Comparison of ENCODE assay signal across 40 cellular contexts in genomic region chr7:17998692-17999091, GRCh38. TPM values are rescaled to one million over a fixed set of nuclear protein-coding genes. Genes with fewer than 3 reads are reported as not detected.
"Had no signal": no experiment of that assay in that cellular context is flagged by ENCODE, and none has a peak within 500 bp of the region (broad histone marks: within the 10 kb centered on the region; RNA-seq: fewer than 3 reads in every experiment).

No MANE protein-coding gene starts in this region.

- H3K9me3 ChIP-seq: ascending aorta had no signal

- H3K36me3 Mint-ChIP-seq: activated CD8-positive, alpha-beta memory T cell treated with anti-CD3 and anti-CD28 coated beads, Interleukin-2, amount 10 ng/mL, durations not matched to agents 7 days and 5 days; activated naive CD4-positive, alpha-beta T cell treated with anti-CD3 and anti-CD28 coated beads, Interleukin-2, amount 10 ng/mL, durations not matched to agents 7 days and 5 days; activated naive CD4-positive, alpha-beta T cell treated with anti-CD3 and anti-CD28 coated beads, Interleukin-2, amount 50 U/mL, for 24 hours; activated naive CD8-positive, alpha-beta T cell; activated naive CD8-positive, alpha-beta T cell treated with anti-CD3 and anti-CD28 coated beads, Interleukin-2, amount 10 ng/mL, durations not matched to agents 7 days and 5 days; brain had no signal

- H3K27me3 Mint-ChIP-seq: activated CD4-positive, alpha-beta T cell treated with anti-CD3 and anti-CD28 coated beads for 36 hours; activated CD4-positive, alpha-beta T cell treated with anti-CD3 and anti-CD28 coated beads, Interleukin-2, amount 10 ng/mL, durations not matched to agents 7 days and 5 days; brain; central memory CD8-positive, alpha-beta T cell had no signal

- H3K36me3 ChIP-seq: ascending aorta, cardiac muscle cell had no signal

- H3K27ac Mint-ChIP-seq: activated CD4-positive, alpha-beta memory T cell treated with anti-CD3 and anti-CD28 coated beads, Interleukin-2, amount 10 ng/mL, durations not matched to agents 7 days and 5 days; activated CD4-positive, alpha-beta T cell treated with anti-CD3 and anti-CD28 coated beads for 36 hours; activated CD4-positive, alpha-beta T cell treated with anti-CD3 and anti-CD28 coated beads, Interleukin-2, amount 10 ng/mL, durations not matched to agents 7 days and 5 days; activated CD8-positive, alpha-beta memory T cell treated with anti-CD3 and anti-CD28 coated beads, Interleukin-2, amount 10 ng/mL, durations not matched to agents 7 days and 5 days; activated CD8-positive, alpha-beta T cell treated with anti-CD3 and anti-CD28 coated beads, Interleukin-2, amount 10 ng/mL, durations not matched to agents 7 days and 5 days; activated naive CD4-positive, alpha-beta T cell treated with anti-CD3 and anti-CD28 coated beads, Interleukin-2, amount 10 ng/mL, durations not matched to agents 7 days and 5 days; activated naive CD4-positive, alpha-beta T cell treated with anti-CD3 and anti-CD28 coated beads, Interleukin-2, amount 50 U/mL, for 24 hours; activated naive CD8-positive, alpha-beta T cell; activated naive CD8-positive, alpha-beta T cell treated with anti-CD3 and anti-CD28 coated beads, Interleukin-2, amount 10 ng/mL, durations not matched to agents 7 days and 5 days; activated naive CD8-positive, alpha-beta T cell treated with anti-CD3 and anti-CD28 coated beads, Interleukin-2, amount 50 U/mL, for 24 hours; activated T-cell treated with anti-CD3 and anti-CD28 coated beads, Interleukin-2, amount 50 U/mL, for 24 hours; activated T-helper 2 cell treated with anti-CD3 and anti-CD28 coated beads, Interferon-gamma antibody, Interleukin-2, Interleukin-4, amounts not matched to agents 10 μg/mL and 5 μg/mL and 100 μg/mL, durations not matched to agents 14 hours and 24 hours and 36 hours; brain; T-helper 1 cell treated with Interleukin-12 subunit alpha and Interleukin-12 subunit beta and Interleukin-4 antibody, amounts not matched to agents 30 μg/mL and 1 μg/mL, for 36 hours; T-helper 2 cell treated with Interferon-gamma antibody and Interleukin-4, amounts not matched to agents 5 μg/mL and 100 μg/mL, for 36 hours had no signal

- DNase-seq: activated CD4-positive, alpha-beta memory T cell treated with anti-CD3 and anti-CD28 coated beads, Interleukin-2, amount 10 ng/mL, durations not matched to agents 7 days and 5 days; activated CD4-positive, alpha-beta T cell treated with anti-CD3 and anti-CD28 coated beads for 1 hour; activated CD4-positive, alpha-beta T cell treated with anti-CD3 and anti-CD28 coated beads for 36 hours; activated CD4-positive, alpha-beta T cell treated with anti-CD3 and anti-CD28 coated beads for 48 hours; activated CD4-positive, alpha-beta T cell treated with anti-CD3 and anti-CD28 coated beads, Interleukin-2, amount 10 ng/mL, durations not matched to agents 7 days and 5 days; activated CD4-positive, alpha-beta T cell treated with anti-CD3 and anti-CD28 coated beads, Interleukin-2, amount 50 U/mL, for 48 hours; activated CD4-positive, CD25-positive, alpha-beta regulatory T cell; activated CD8-positive, alpha-beta memory T cell treated with anti-CD3 and anti-CD28 coated beads for 24 hours; activated CD8-positive, alpha-beta memory T cell treated with anti-CD3 and anti-CD28 coated beads, Interleukin-2, amount 10 ng/mL, durations not matched to agents 7 days and 5 days; activated CD8-positive, alpha-beta memory T cell treated with anti-CD3 and anti-CD28 coated beads, Interleukin-2, amount 50 U/mL, for 48 hours; activated CD8-positive, alpha-beta T cell treated with anti-CD3 and anti-CD28 coated beads, Interleukin-2, amount 10 ng/mL, durations not matched to agents 7 days and 5 days; activated effector memory CD4-positive, alpha-beta T cell treated with Interleukin-2 at 50 U/mL for 16 hours; activated gamma-delta T cell; activated naive CD4-positive, alpha-beta T cell treated with anti-CD3 and anti-CD28 coated beads, Interleukin-2, amount 10 ng/mL, durations not matched to agents 7 days and 5 days; activated naive CD4-positive, alpha-beta T cell treated with Interleukin-2 at 50 U/mL for 16 hours; activated naive CD8-positive, alpha-beta T cell treated with anti-CD3 and anti-CD28 coated beads, Interleukin-2, amount 10 ng/mL, durations not matched to agents 7 days and 5 days; activated naive CD8-positive, alpha-beta T cell treated with anti-CD3 and anti-CD28 coated beads, Interleukin-2, amount 50 U/mL, for 24 hours; activated T-cell treated with anti-CD3 and anti-CD28 coated beads, Interleukin-2, amount 50 U/mL, for 24 hours; activated T-cell treated with anti-CD3 and anti-CD28 coated beads, Interleukin-2, amount 50 U/mL, for 48 hours; amygdala; anterior cingulate cortex; caudate nucleus; cerebellar nuclear complex; T-helper 2 cell; T-helper 9 cell had no signal

- H3K27me3 ChIP-seq: ascending aorta, cardiac muscle cell had no signal

- H3K4me3 Mint-ChIP-seq: activated CD4-positive, alpha-beta memory T cell treated with anti-CD3 and anti-CD28 coated beads, Interleukin-2, amount 10 ng/mL, durations not matched to agents 7 days and 5 days; activated CD4-positive, alpha-beta T cell treated with anti-CD3 and anti-CD28 coated beads for 36 hours; activated CD4-positive, alpha-beta T cell treated with anti-CD3 and anti-CD28 coated beads, Interleukin-2, amount 10 ng/mL, durations not matched to agents 7 days and 5 days; activated CD8-positive, alpha-beta memory T cell treated with anti-CD3 and anti-CD28 coated beads, Interleukin-2, amount 10 ng/mL, durations not matched to agents 7 days and 5 days; activated CD8-positive, alpha-beta T cell treated with anti-CD3 and anti-CD28 coated beads, Interleukin-2, amount 10 ng/mL, durations not matched to agents 7 days and 5 days; activated naive CD4-positive, alpha-beta T cell treated with anti-CD3 and anti-CD28 coated beads, Interleukin-2, amount 10 ng/mL, durations not matched to agents 7 days and 5 days; activated naive CD4-positive, alpha-beta T cell treated with anti-CD3 and anti-CD28 coated beads, Interleukin-2, amount 50 U/mL, for 24 hours; activated naive CD8-positive, alpha-beta T cell; activated naive CD8-positive, alpha-beta T cell treated with anti-CD3 and anti-CD28 coated beads, Interleukin-2, amount 10 ng/mL, durations not matched to agents 7 days and 5 days; activated naive CD8-positive, alpha-beta T cell treated with anti-CD3 and anti-CD28 coated beads, Interleukin-2, amount 50 U/mL, for 24 hours; activated T-cell treated with anti-CD3 and anti-CD28 coated beads, Interleukin-2, amount 50 U/mL, for 24 hours; brain; central memory CD8-positive, alpha-beta T cell; T-helper 1 cell treated with Interleukin-12 subunit alpha and Interleukin-12 subunit beta and Interleukin-4 antibody, amounts not matched to agents 30 μg/mL and 1 μg/mL, for 36 hours; T-helper 2 cell treated with Interferon-gamma antibody and Interleukin-4, amounts not matched to agents 5 μg/mL and 100 μg/mL, for 36 hours had no signal

- H3K4me1 Mint-ChIP-seq: activated CD4-positive, alpha-beta T cell treated with anti-CD3 and anti-CD28 coated beads, Interleukin-2, amount 10 ng/mL, durations not matched to agents 7 days and 5 days; activated naive CD4-positive, alpha-beta T cell treated with anti-CD3 and anti-CD28 coated beads, Interleukin-2, amount 10 ng/mL, durations not matched to agents 7 days and 5 days; activated naive CD4-positive, alpha-beta T cell treated with anti-CD3 and anti-CD28 coated beads, Interleukin-2, amount 50 U/mL, for 24 hours; activated naive CD8-positive, alpha-beta T cell treated with anti-CD3 and anti-CD28 coated beads, Interleukin-2, amount 10 ng/mL, durations not matched to agents 7 days and 5 days had no signal

- H3K9me3 Mint-ChIP-seq: activated CD4-positive, alpha-beta memory T cell treated with anti-CD3 and anti-CD28 coated beads, Interleukin-2, amount 10 ng/mL, durations not matched to agents 7 days and 5 days; activated CD4-positive, alpha-beta T cell treated with anti-CD3 and anti-CD28 coated beads, Interleukin-2, amount 10 ng/mL, durations not matched to agents 7 days and 5 days; activated naive CD4-positive, alpha-beta T cell treated with anti-CD3 and anti-CD28 coated beads, Interleukin-2, amount 10 ng/mL, durations not matched to agents 7 days and 5 days; activated naive CD8-positive, alpha-beta T cell treated with anti-CD3 and anti-CD28 coated beads, Interleukin-2, amount 10 ng/mL, durations not matched to agents 7 days and 5 days; central memory CD8-positive, alpha-beta T cell; T-helper 1 cell treated with Interleukin-12 subunit alpha and Interleukin-12 subunit beta and Interleukin-4 antibody, amounts not matched to agents 30 μg/mL and 1 μg/mL, for 36 hours; T-helper 2 cell treated with Interferon-gamma antibody and Interleukin-4, amounts not matched to agents 5 μg/mL and 100 μg/mL, for 36 hours had no signal

- H3K27ac ChIP-seq: ascending aorta, cardiac muscle cell, VCaP had no signal

- H3K4me1 ChIP-seq: ascending aorta had no signal

- FAIRE-seq: bronchial epithelial cell, TTC549 had no signal

- ATAC-seq: activated CD4-positive, alpha-beta T cell treated with anti-CD3 and anti-CD28 coated beads for 36 hours; activated CD4-positive, CD25-positive, alpha-beta regulatory T cell treated with anti-CD3 and anti-CD28 coated beads, Interleukin-2, amount 50 U/mL, for 24 hours; activated CD8-positive, alpha-beta memory T cell treated with anti-CD3 and anti-CD28 coated beads, Interleukin-2, amount 10 ng/mL, durations not matched to agents 7 days and 5 days; activated CD8-positive, alpha-beta T cell treated with anti-CD3 and anti-CD28 coated beads, Interleukin-2, amount 10 ng/mL, durations not matched to agents 7 days and 5 days; activated naive CD8-positive, alpha-beta T cell treated with anti-CD3 and anti-CD28 coated beads, Interleukin-2, amount 50 U/mL, for 24 hours had no signal

- H3K4me3 ChIP-seq: ascending aorta, cardiac muscle cell had no signal

RNA-seq across cellular contexts. Expression of gene PRPS1L1, which starts 29.0 kb away (rescaled TPM):
- total RNA-seq: activated CD4-positive, alpha-beta memory T cell treated with anti-CD3 and anti-CD28 coated beads, Interleukin-2, amount 10 ng/mL, durations not matched to agents 7 days and 5 days; activated CD4-positive, alpha-beta T cell treated with anti-CD3 and anti-CD28 coated beads for 36 hours; activated CD4-positive, alpha-beta T cell treated with anti-CD3 and anti-CD28 coated beads, Interleukin-2, amount 10 ng/mL, durations not matched to agents 7 days and 5 days; activated CD8-positive, alpha-beta memory T cell treated with anti-CD3 and anti-CD28 coated beads, Interleukin-2, amount 10 ng/mL, durations not matched to agents 7 days and 5 days; activated CD8-positive, alpha-beta T cell treated with anti-CD3 and anti-CD28 coated beads, Interleukin-2, amount 10 ng/mL, durations not matched to agents 7 days and 5 days; activated naive CD8-positive, alpha-beta T cell treated with anti-CD3 and anti-CD28 coated beads, Interleukin-2, amount 10 ng/mL, durations not matched to agents 7 days and 5 days; activated T-helper 2 cell treated with anti-CD3 and anti-CD28 coated beads, Interferon-gamma antibody, Interleukin-2, Interleukin-4, amounts not matched to agents 10 μg/mL and 5 μg/mL and 100 μg/mL, durations not matched to agents 14 hours and 24 hours and 36 hours; ascending aorta; bronchial epithelial cell; cardiac muscle cell; chondrocyte had no signal
- polyA plus RNA-seq: adipose tissue, cardiac muscle cell had no signal
